In genomic region chr12:26317942-26318565, GRCh38 we compare ENCODE assay signal across 9 cellular contexts.
DNase-seq lines count a peak whose midpoint lies in the region; ATAC-seq and TF ChIP-seq lines count a peak whose summit lies in the region.
"Had no signal": no experiment of that assay in that cellular context is flagged by ENCODE, and none has a peak within 500 bp of the region (broad histone marks: within the 10 kb centered on the region; RNA-seq: fewer than 3 reads in every experiment).

No MANE protein-coding gene starts in this region.

- intact Hi-C loops in CD4-positive, alpha-beta memory T cell (cut with micrococcal nuclease): no loop called here

- H3K4me1 ChIP-seq in CD4-positive, alpha-beta memory T cell (ENCODE audit: insufficient read depth, low read length): no peaks in the 10 kb centered on the region

- H3K27me3 ChIP-seq in CD4-positive, alpha-beta memory T cell (ENCODE audit: insufficient read depth, low read length): no peaks in the 10 kb centered on the region

- POLR2A ChIA-PET in CD4-positive, alpha-beta memory T cell (lab: Charles Lee; ENCODE audit: partially characterized antibody): no interaction called here
- POLR2A ChIA-PET in T-cell (lab: Charles Lee): no interaction called here

- H3K36me3 ChIP-seq in CD4-positive, alpha-beta memory T cell (ENCODE audit: insufficient read depth, low read length): no peaks in the 10 kb centered on the region

- peaks cover 8% of the 10 kb centered on the region for H3K27me3 Mint-ChIP-seq in activated naive CD4-positive, alpha-beta T cell treated with anti-CD3 and anti-CD28 coated beads, Interleukin-2, amount 50 U/mL, for 24 hours
- H3K27me3 Mint-ChIP-seq in stimulated activated naive CD8-positive, alpha-beta T cell treated with anti-CD3 and anti-CD28 coated beads, Interleukin-15, Interleukin-2, amounts not matched to agents 100 ng/mL and 50 ng/mL, for 24 hours: peaks cover 24% of the 10 kb centered on the region
- peaks cover 11 to 16% of the 10 kb centered on the region in 2 donors for H3K27me3 Mint-ChIP-seq in CD4-positive, alpha-beta memory T cell
- H3K27me3 Mint-ChIP-seq in T-cell: peaks cover 15 to 17% of the 10 kb centered on the region in 2 donors

- peaks cover 15% of the 10 kb centered on the region for H3K9me3 Mint-ChIP-seq in activated naive CD4-positive, alpha-beta T cell treated with anti-CD3 and anti-CD28 coated beads, Interleukin-2, amount 50 U/mL, for 24 hours
- H3K9me3 Mint-ChIP-seq in stimulated activated naive CD8-positive, alpha-beta T cell treated with anti-CD3 and anti-CD28 coated beads, Interleukin-15, Interleukin-2, amounts not matched to agents 100 ng/mL and 50 ng/mL, for 24 hours: peaks cover 11% of the 10 kb centered on the region
- peaks cover 13 to 33% (median 21%) of the 10 kb centered on the region in 8 donors for H3K9me3 Mint-ChIP-seq in CD4-positive, alpha-beta memory T cell
- H3K9me3 Mint-ChIP-seq in T-cell: peaks cover 20 to 25% (median 21%) of the 10 kb centered on the region in 3 donors

- no peak for DNase-seq in activated naive CD4-positive, alpha-beta T cell treated with Interleukin-2 at 50 U/mL for 16 hours
- peak; percentile 86 for DNase-seq in choroid plexus epithelial cell (ENCODE audit: low read depth)
- no peak for DNase-seq in CD4-positive, alpha-beta memory T cell
- no peak for DNase-seq in GM19240 (ENCODE audit: insufficient read length, low spot score)
- no peak for DNase-seq in T-cell
- DNase-seq: DND-41 had no signal

- no peak overlapping the region for H3K27ac ChIP-seq in CD4-positive, alpha-beta memory T cell (ENCODE audit: low read depth, low read length)

- no peaks in the 10 kb centered on the region for H3K9me3 ChIP-seq in CD4-positive, alpha-beta memory T cell (ENCODE audit: control insufficient read depth in 1 of 2, low read length in 2 of 2)

- peaks cover 3% of the 10 kb centered on the region for H3K36me3 Mint-ChIP-seq in activated naive CD4-positive, alpha-beta T cell treated with anti-CD3 and anti-CD28 coated beads, Interleukin-2, amount 50 U/mL, for 24 hours
- peaks cover 8% of the 10 kb centered on the region for H3K36me3 Mint-ChIP-seq in stimulated activated naive CD8-positive, alpha-beta T cell treated with anti-CD3 and anti-CD28 coated beads, Interleukin-15, Interleukin-2, amounts not matched to agents 100 ng/mL and 50 ng/mL, for 24 hours (ENCODE audit: low read depth)
- peaks cover 3 to 5% of the 10 kb centered on the region in 2 donors for H3K36me3 Mint-ChIP-seq in CD4-positive, alpha-beta memory T cell
- H3K36me3 Mint-ChIP-seq in T-cell: no peaks in the 10 kb centered on the region

- CTCF ChIA-PET in CD4-positive, alpha-beta memory T cell (lab: Charles Lee; ENCODE audit: partially characterized antibody): no interaction called here
- CTCF ChIA-PET in T-cell (lab: Charles Lee): no interaction called here

- no peak overlapping the region for H3K4me3 Mint-ChIP-seq in activated naive CD4-positive, alpha-beta T cell treated with anti-CD3 and anti-CD28 coated beads, Interleukin-2, amount 50 U/mL, for 24 hours
- H3K4me3 Mint-ChIP-seq in stimulated activated naive CD8-positive, alpha-beta T cell treated with anti-CD3 and anti-CD28 coated beads, Interleukin-15, Interleukin-2, amounts not matched to agents 100 ng/mL and 50 ng/mL, for 24 hours: no peak overlapping the region
- H3K4me3 Mint-ChIP-seq in CD4-positive, alpha-beta memory T cell: no peak overlapping the region
- no peak overlapping the region for H3K4me3 Mint-ChIP-seq in T-cell

- peak overlapping the region; percentile 15 for H3K27ac Mint-ChIP-seq in activated naive CD4-positive, alpha-beta T cell treated with anti-CD3 and anti-CD28 coated beads, Interleukin-2, amount 50 U/mL, for 24 hours
- H3K27ac Mint-ChIP-seq in stimulated activated naive CD8-positive, alpha-beta T cell treated with anti-CD3 and anti-CD28 coated beads, Interleukin-15, Interleukin-2, amounts not matched to agents 100 ng/mL and 50 ng/mL, for 24 hours: peak overlapping the region; percentile 36
- H3K27ac Mint-ChIP-seq in CD4-positive, alpha-beta memory T cell: no peak overlapping the region
- H3K27ac Mint-ChIP-seq in T-cell: no peak overlapping the region

- H3K4me1 Mint-ChIP-seq in activated naive CD4-positive, alpha-beta T cell treated with anti-CD3 and anti-CD28 coated beads, Interleukin-2, amount 50 U/mL, for 24 hours: no peaks in the 10 kb centered on the region
- peaks cover 14% of the 10 kb centered on the region for H3K4me1 Mint-ChIP-seq in stimulated activated naive CD8-positive, alpha-beta T cell treated with anti-CD3 and anti-CD28 coated beads, Interleukin-15, Interleukin-2, amounts not matched to agents 100 ng/mL and 50 ng/mL, for 24 hours (ENCODE audit: low read depth)
- no peaks in the 10 kb centered on the region for H3K4me1 Mint-ChIP-seq in CD4-positive, alpha-beta memory T cell
- H3K4me1 Mint-ChIP-seq in T-cell: no peaks in the 10 kb centered on the region

- ATAC-seq in HG03439 (IDR thresholded peaks at IDR 0.05; ENCODE audit: unreplicated experiment): peak; percentile 65
- ATAC-seq in T-cell (replicated peaks in 1 of 4): no peak

- H3K4me3 ChIP-seq in choroid plexus epithelial cell (ENCODE audit: low read depth, low read length): no peak overlapping the region
- no peak overlapping the region for H3K4me3 ChIP-seq in CD4-positive, alpha-beta memory T cell (ENCODE audit: low read length in 2 of 2)

- no peak for TF ChIP-seq CTCF in choroid plexus epithelial cell (conservative IDR thresholded peaks at IDR 0.05; ENCODE audit: low read depth, low read length)

Comparison
In these comparisons a context has a peak if more than half of its experiments do, and no peak if none do; other contexts are left out.
1. H3K27ac Mint-ChIP-seq: peak in activated naive CD4-positive, alpha-beta T cell treated with anti-CD3 and anti-CD28 coated beads, Interleukin-2, amount 50 U/mL, for 24 hours (single experiment) and stimulated activated naive CD8-positive, alpha-beta T cell treated with anti-CD3 and anti-CD28 coated beads, Interleukin-15, Interleukin-2, amounts not matched to agents 100 ng/mL and 50 ng/mL, for 24 hours (single experiment); none in CD4-positive, alpha-beta memory T cell (0 of 7) and T-cell (0 of 2).